In genomic region chr1:19040010-19040680, GRCh38 we compare ENCODE assay signal across 24 cellular contexts.
DNase-seq lines count a peak whose midpoint lies in the region; ATAC-seq, FAIRE-seq and TF ChIP-seq lines count a peak whose summit lies in the region.
"Had no signal": no experiment of that assay in that cellular context is flagged by ENCODE, and none has a peak within 500 bp of the region (broad histone marks: within the 10 kb centered on the region; RNA-seq: fewer than 3 reads in every experiment).

No MANE protein-coding gene starts in this region.

- H3K4me2 ChIP-seq in HepG2 (ENCODE audit: low read depth, low read length) (no peak overlapping the region), K562 (ENCODE audit: insufficient read depth, low read length) (no peak overlapping the region)

- H3K27ac Mint-ChIP-seq in T-helper 17 cell: no peak overlapping the region
- peak overlapping the region in 1 of 9 donors; percentile 3 for H3K27ac Mint-ChIP-seq in naive thymus-derived CD4-positive, alpha-beta T cell
- H3K27ac Mint-ChIP-seq in activated naive CD8-positive, alpha-beta T cell treated with anti-CD3 and anti-CD28 coated beads, Interleukin-2, amount 50 U/mL, for 24 hours: no peak overlapping the region
- H3K27ac Mint-ChIP-seq: CD4-positive, alpha-beta T cell; HFFc6 had no signal

- H3K9me1 ChIP-seq in K562 (ENCODE audit: control insufficient read depth, insufficient read depth, low read length): no peaks in the 10 kb centered on the region

- TF ChIP-seq CTCF in HepG2 (CRISPR knock-in tag; IDR thresholded peaks at IDR 0.05) (no peak), right lobe of liver (IDR thresholded peaks at IDR 0.05) (no peak), K562 (IDR thresholded peaks at IDR 0.05 in 2 of 3, conservative IDR thresholded peaks at IDR 0.05 in 1 of 3; ENCODE audit: insufficient read depth in 2 of 3, low read depth in 1 of 3, low read length in 3 of 3) (no peak), spleen (IDR thresholded peaks at IDR 0.05 in 8 of 11, conservative IDR thresholded peaks at IDR 0.05 in 3 of 11) (no peak)

- H3K9me3 ChIP-seq in HepG2 (ENCODE audit: low read length): no peaks in the 10 kb centered on the region
- H3K9me3 ChIP-seq in right lobe of liver: no peaks in the 10 kb centered on the region
- no peaks in the 10 kb centered on the region for H3K9me3 ChIP-seq in K562 (replicated peaks; ENCODE audit: control insufficient read depth, insufficient read depth, low read depth, low read length)
- H3K9me3 ChIP-seq in spleen: no peaks in the 10 kb centered on the region
- no peaks in the 10 kb centered on the region for H3K9me3 ChIP-seq in T-helper 17 cell (ENCODE audit: control insufficient read depth, low read length, poor library complexity, severe bottlenecking)
- H3K9me3 ChIP-seq in naive thymus-derived CD4-positive, alpha-beta T cell (ENCODE audit: control insufficient read depth in 2 of 3, low read length in 3 of 3): no peaks in the 10 kb centered on the region
- H3K9me3 ChIP-seq: Caco-2 had no signal

- H3K79me2 ChIP-seq in HepG2 (ENCODE audit: insufficient read depth, low read length) (no peaks in the 10 kb centered on the region), K562 (ENCODE audit: control insufficient read depth, insufficient read depth, low read length) (no peaks in the 10 kb centered on the region)

- H3K4me1 Mint-ChIP-seq in T-helper 17 cell: peaks cover 3% of the 10 kb centered on the region
- H3K4me1 Mint-ChIP-seq in naive thymus-derived CD4-positive, alpha-beta T cell: peaks cover 0 to under 1% (median 0%) of the 10 kb centered on the region in 7 donors
- H3K4me1 Mint-ChIP-seq in activated naive CD8-positive, alpha-beta T cell treated with anti-CD3 and anti-CD28 coated beads, Interleukin-2, amount 50 U/mL, for 24 hours: peaks cover 6% of the 10 kb centered on the region

- H3K27ac ChIP-seq in HepG2 (ENCODE audit: extremely low read length, insufficient read depth, low read length) (no peak overlapping the region), right lobe of liver (no peak overlapping the region), K562 (ENCODE audit: extremely low read depth, low read depth, low read length) (no peak overlapping the region), spleen (no peak overlapping the region)
- no peak overlapping the region for H3K27ac ChIP-seq in naive thymus-derived CD4-positive, alpha-beta T cell (ENCODE audit: low read depth, low read length)
- H3K27ac ChIP-seq: C4-2B, HL-60 had no signal

- TF ChIP-seq RAD21 in HepG2 (CRISPR knock-in tag; IDR thresholded peaks at IDR 0.05) (no peak), K562 (CRISPR knock-in tag; conservative IDR thresholded peaks at IDR 0.05 in 1 of 2, IDR thresholded peaks at IDR 0.05 in 1 of 2) (no peak)

- POLR2A ChIA-PET in HepG2 (lab: Yijun Ruan, JAX): no interaction called here
- POLR2A ChIA-PET in K562 (lab: Yijun Ruan, JAX): interaction anchor here (0.6 to 1.6 kb wide), 3 partner anchors 13 to 131 kb away, joined by 3 to 4 read pairs (median 3); no protein-coding TSS in a partner anchor
- POLR2A ChIA-PET in naive thymus-derived CD4-positive, alpha-beta T cell (lab: Charles Lee): interaction anchor here (0.7 kb wide), 1 partner anchor 34 kb away, joined by 3 read pairs; no protein-coding TSS in a partner anchor

- no peaks in the 10 kb centered on the region for H3K36me3 Mint-ChIP-seq in T-helper 17 cell (ENCODE audit: low read depth)
- no peaks in the 10 kb centered on the region for H3K36me3 Mint-ChIP-seq in naive thymus-derived CD4-positive, alpha-beta T cell
- H3K36me3 Mint-ChIP-seq in activated naive CD8-positive, alpha-beta T cell treated with anti-CD3 and anti-CD28 coated beads, Interleukin-2, amount 50 U/mL, for 24 hours (ENCODE audit: low read depth): no peaks in the 10 kb centered on the region

- TF ChIP-seq POLR2A in HepG2 (IDR thresholded peaks at IDR 0.05; ENCODE audit: insufficient read depth in 1 of 2, low read depth in 2 of 2, low read length in 2 of 2) (no peak), right lobe of liver (IDR thresholded peaks at IDR 0.05) (no peak), K562 (conservative IDR thresholded peaks at IDR 0.05) (no peak), spleen (IDR thresholded peaks at IDR 0.05) (no peak)

- peaks cover 55% of the 10 kb centered on the region for H3K27me3 Mint-ChIP-seq in T-helper 17 cell
- H3K27me3 Mint-ChIP-seq in naive thymus-derived CD4-positive, alpha-beta T cell: peaks cover 0 to 37% (median 5%) of the 10 kb centered on the region in 5 donors
- peaks cover 18% of the 10 kb centered on the region for H3K27me3 Mint-ChIP-seq in activated naive CD8-positive, alpha-beta T cell treated with anti-CD3 and anti-CD28 coated beads, Interleukin-2, amount 50 U/mL, for 24 hours

- DNase-seq in HepG2 (ENCODE audit: low spot score) (no peak), right lobe of liver (no peak), K562 (ENCODE audit: extremely low read depth in 1 of 4, low spot score in 3 of 4) (no peak), iPS-NIHi7 (ENCODE audit: extremely low spot score) (peak; percentile 1), spleen (peak; percentile 14), T-helper 17 cell (no peak)
- no peak for DNase-seq in naive thymus-derived CD4-positive, alpha-beta T cell
- DNase-seq in activated naive CD8-positive, alpha-beta T cell treated with anti-CD3 and anti-CD28 coated beads, Interleukin-2, amount 50 U/mL, for 24 hours: no peak
- DNase-seq: ACHN, AML-193, DMS153, DMS79, GDM1, GOT3, HFFc6, IMR-90 had no signal

- ATAC-seq in HepG2 (no peak), right lobe of liver (no peak), K562 (no peak), T-helper 17 cell (no peak)
- no peak for ATAC-seq in naive thymus-derived CD4-positive, alpha-beta T cell
- no peak for ATAC-seq in activated naive CD8-positive, alpha-beta T cell treated with anti-CD3 and anti-CD28 coated beads, Interleukin-2, amount 50 U/mL, for 24 hours
- ATAC-seq: HCT116 had no signal

- CTCF ChIA-PET in HepG2 (lab: Yijun Ruan, JAX; ENCODE audit: low intra/inter-chr PET ratio, low total read pairs): no interaction called here
- CTCF ChIA-PET in K562 (lab: Yijun Ruan, JAX; ENCODE audit: low intra/inter-chr PET ratio): no interaction called here
- CTCF ChIA-PET in naive thymus-derived CD4-positive, alpha-beta T cell (lab: Charles Lee): no interaction called here

- H3K4me3 Mint-ChIP-seq in T-helper 17 cell: no peak overlapping the region
- H3K4me3 Mint-ChIP-seq in naive thymus-derived CD4-positive, alpha-beta T cell: no peak overlapping the region
- H3K4me3 Mint-ChIP-seq in activated naive CD8-positive, alpha-beta T cell treated with anti-CD3 and anti-CD28 coated beads, Interleukin-2, amount 50 U/mL, for 24 hours: no peak overlapping the region
- H3K4me3 Mint-ChIP-seq: CD4-positive, alpha-beta T cell; HFFc6 had no signal

- in situ Hi-C loops in HepG2 (cut with HindIII; ENCODE audit: extremely low pct_ligation_motif_present, low pct_unique_long_range_greater_than_20kb): no loop called here
- in situ Hi-C loops in K562 (cut with MboI): no loop called here

- H3K9me3 Mint-ChIP-seq in naive thymus-derived CD4-positive, alpha-beta T cell: no peaks in the 10 kb centered on the region
- no peaks in the 10 kb centered on the region for H3K9me3 Mint-ChIP-seq in activated naive CD8-positive, alpha-beta T cell treated with anti-CD3 and anti-CD28 coated beads, Interleukin-2, amount 50 U/mL, for 24 hours
- H3K9me3 Mint-ChIP-seq: CD4-positive, alpha-beta T cell; HFFc6 had no signal

- no peak overlapping the region for H3K4me3 ChIP-seq in HepG2 (replicated peaks in 1 of 3; ENCODE audit: insufficient read depth in 1 of 3, low read depth in 2 of 3, low read length in 3 of 3)
- H3K4me3 ChIP-seq in right lobe of liver: no peak overlapping the region
- H3K4me3 ChIP-seq in K562: no peak overlapping the region
- no peak overlapping the region for H3K4me3 ChIP-seq in spleen
- no peak overlapping the region for H3K4me3 ChIP-seq in naive thymus-derived CD4-positive, alpha-beta T cell (ENCODE audit: low read length)

- 33% methylated on average over 3 of the region's 4 CpGs for WGBS in HepG2 (ENCODE audit: low lambda C conversion rate)
- 80% methylated on average over 1 of the region's 4 CpGs for WGBS in right lobe of liver (ENCODE audit: insufficient coverage, low coverage, low lambda C conversion rate, missing lambda C conversion rate)
- WGBS in K562 (ENCODE audit: insufficient coverage, low coverage, missing lambda C conversion rate): 1% methylated on average over 4 of the region's 4 CpGs
- 83 to 90% (median 87%) methylated on average over 4 of the region's 4 CpGs for WGBS in spleen, 5 donors

- H3K36me3 ChIP-seq in HepG2 (replicated peaks in 1 of 2; ENCODE audit: control insufficient read depth in 1 of 2, insufficient read depth in 2 of 2, low read length in 2 of 2): no peaks in the 10 kb centered on the region
- no peaks in the 10 kb centered on the region for H3K36me3 ChIP-seq in right lobe of liver
- no peaks in the 10 kb centered on the region for H3K36me3 ChIP-seq in K562 (ENCODE audit: control insufficient read depth, insufficient read depth, low read length)
- H3K36me3 ChIP-seq in spleen: no peaks in the 10 kb centered on the region
- H3K36me3 ChIP-seq in naive thymus-derived CD4-positive, alpha-beta T cell (ENCODE audit: control insufficient read depth in 2 of 3, insufficient read depth in 3 of 3, low read length in 3 of 3): no peaks in the 10 kb centered on the region

- H3K27me3 ChIP-seq in HepG2 (ENCODE audit: control insufficient read depth in 1 of 2, insufficient read depth in 2 of 2, low read length in 2 of 2): peaks cover 4 to 20% of the 10 kb centered on the region in 2 experiments; a peak in 4 of 5 replicates
- no peaks in the 10 kb centered on the region for H3K27me3 ChIP-seq in right lobe of liver
- H3K27me3 ChIP-seq in K562 (ENCODE audit: control insufficient read depth in 2 of 2, insufficient read depth in 2 of 2, low read length in 2 of 2): peaks cover 59 to 76% of the 10 kb centered on the region in 2 experiments
- peaks cover 0 to 38% (median 0%) of the 10 kb centered on the region in 7 donors for H3K27me3 ChIP-seq in spleen (replicated peaks in 1 of 7)
- H3K27me3 ChIP-seq in naive thymus-derived CD4-positive, alpha-beta T cell (ENCODE audit: control insufficient read depth in 2 of 2, insufficient read depth in 2 of 2, low read length in 2 of 2): no peaks in the 10 kb centered on the region

- H3K4me1 ChIP-seq in HepG2 (ENCODE audit: insufficient read depth, low read length) (peaks cover 77% of the 10 kb centered on the region), right lobe of liver (peaks cover 0 to 36% (median 8%) of the 10 kb centered on the region in 4 donors), K562 (replicated peaks in 1 of 2; ENCODE audit: control insufficient read depth in 2 of 2, insufficient read depth in 2 of 2, low read length in 2 of 2) (no peaks in the 10 kb centered on the region; a peak in 1 of 5 replicates), spleen (peaks cover 0 to 18% (median 4%) of the 10 kb centered on the region in 6 donors)
- H3K4me1 ChIP-seq in naive thymus-derived CD4-positive, alpha-beta T cell (ENCODE audit: control insufficient read depth in 2 of 2, insufficient read depth in 2 of 2, low read length in 2 of 2): no peaks in the 10 kb centered on the region
- H3K4me1 ChIP-seq: Caco-2 had no signal

- H2AFZ ChIP-seq in HepG2 (ENCODE audit: low read length): no peak overlapping the region
- H2AFZ ChIP-seq in K562 (ENCODE audit: low read depth, low read length): no peak overlapping the region

- no peaks in the 10 kb centered on the region for H4K20me1 ChIP-seq in HepG2 (ENCODE audit: insufficient read depth, low read length)
- H4K20me1 ChIP-seq in K562 (replicated peaks; ENCODE audit: control insufficient read depth, insufficient read depth, low read length): peaks cover 9% of the 10 kb centered on the region; the same call in 1 of the 2 replicates

- no peak overlapping the region for H3K9ac ChIP-seq in HepG2 (ENCODE audit: insufficient read depth, low read depth, low read length)
- H3K9ac ChIP-seq in K562 (ENCODE audit: insufficient read depth in 1 of 2, low read depth in 2 of 2, low read length in 2 of 2): no peak overlapping the region

- no TSS peak for BruUV-seq in HepG2 (replicated peaks; lab: Mats Ljungman, UMichigan)
- BruUV-seq in K562 (replicated peaks; lab: Mats Ljungman, UMichigan): no TSS peak

- no peak for FAIRE-seq in HepG2 (lab: Jason Lieb, UNC)
- no peak for FAIRE-seq in K562 (lab: Jason Lieb, UNC)
- FAIRE-seq: A204.1, GM12892, GM18507 had no signal

- intact Hi-C loops in HepG2 (cut with micrococcal nuclease; ENCODE audit: unreplicated experiment) (no loop called here), right lobe of liver (cut with DNase I) (no loop called here), K562 (cut with micrococcal nuclease) (no loop called here), spleen (cut with DNase I; ENCODE audit: low total_unique reads) (no loop called here)
- intact Hi-C loops in naive thymus-derived CD4-positive, alpha-beta T cell (cut with micrococcal nuclease): no loop called here

- TF ChIP-seq EP300 in HepG2 (IDR thresholded peaks at IDR 0.05; ENCODE audit: low read depth in 2 of 2, low read length in 2 of 2): no peak
- TF ChIP-seq EP300 in HepG2 (CRISPR knock-in tag; IDR thresholded peaks at IDR 0.05; ENCODE audit: borderline replicate concordance): no peak
- no peak for TF ChIP-seq EP300 in K562 (IDR thresholded peaks at IDR 0.05; ENCODE audit: low read length)

Comparison
In these comparisons a context has a peak if more than half of its experiments do, and no peak if none do; other contexts are left out.
1. DNase-seq: peak in iPS-NIHi7 (single experiment) and spleen (single experiment); none in HepG2 (single experiment), right lobe of liver (0 of 3), K562 (0 of 4), T-helper 17 cell (0 of 3), naive thymus-derived CD4-positive, alpha-beta T cell (0 of 9) and activated naive CD8-positive, alpha-beta T cell treated with anti-CD3 and anti-CD28 coated beads, Interleukin-2, amount 50 U/mL, for 24 hours (single experiment).
2. Of the 241 proteins assayed by ChIP-seq in both HepG2 and K562: peak only in HepG2: none; only in K562: none; in both: ZKSCAN1; in neither: 240.